Comparison of ENCODE assay signal across 14 cellular contexts in the genomic region with DNA sequence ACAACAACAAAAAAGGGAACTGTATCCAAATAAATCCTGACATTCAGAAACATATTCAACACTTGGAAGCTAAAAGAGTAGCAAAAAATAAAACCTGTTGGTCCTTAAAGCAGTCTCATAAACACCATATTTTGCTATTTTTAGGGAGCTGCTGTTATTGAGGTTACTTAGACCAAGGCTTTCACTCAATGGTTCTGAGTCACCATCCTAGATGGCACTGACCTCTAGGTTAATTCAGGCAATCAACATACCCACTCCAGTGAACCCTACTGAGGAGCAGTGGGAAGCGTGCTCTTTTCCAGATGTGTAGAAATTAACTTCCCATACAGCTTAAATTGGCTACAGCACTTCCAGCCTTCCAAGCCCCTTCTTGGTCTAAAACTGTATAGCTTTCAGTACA. TPM values are rescaled to one million over a fixed set of nuclear protein-coding genes. Genes with fewer than 3 reads are reported as not detected.
DNase-seq lines count a peak whose midpoint lies in the region; ATAC-seq, FAIRE-seq and TF ChIP-seq lines count a peak whose summit lies in the region.
"Had no signal": no experiment of that assay in that cellular context is flagged by ENCODE, and none has a peak within 500 bp of the region (broad histone marks: within the 10 kb centered on the region; RNA-seq: fewer than 3 reads in every experiment).

No MANE protein-coding gene starts in this region.

- H4K20me1 ChIP-seq in GM12878 (ENCODE audit: control insufficient read depth, insufficient read depth), result no peaks in the 10 kb centered on the region

- FAIRE-seq in GM12878 (lab: Jason Lieb, UNC) (no peak), islet of Langerhans (lab: Jason Lieb, UNC) (peak; percentile 70)

- no peak for TF ChIP-seq EP300 in GM12878 (IDR thresholded peaks at IDR 0.05; ENCODE audit: borderline replicate concordance in 1 of 2, control insufficient read depth in 1 of 2, low read depth in 2 of 2, low read length in 2 of 2)

- in situ Hi-C loops in GM12878 (cut with MboI), result no loop called here

- TF ChIP-seq CTCF in HEK293 (tag by site-specific recombination; IDR thresholded peaks at IDR 0.05) (no peak), GM12878 (IDR thresholded peaks at IDR 0.05 in 2 of 3, conservative IDR thresholded peaks at IDR 0.05 in 1 of 3; ENCODE audit: control insufficient read depth in 2 of 3, extremely low read depth in 1 of 3, insufficient read depth in 1 of 3, low read depth in 3 of 3, low read length in 3 of 3) (no peak)

- CTCF ChIA-PET in HEK293 (lab: Yijun Ruan, JAX), result interaction anchor here (1.2 to 2.1 kb wide), 2 partner anchors 9 to 49 kb away, joined by 3 to 10 read pairs; no protein-coding TSS in a partner anchor
- CTCF ChIA-PET in GM12878 (lab: Yijun Ruan, JAX), result interaction anchor here (0.9 to 3.3 kb wide), 5 partner anchors 9 to 342 kb away, joined by 3 to 16 read pairs (median 4); no protein-coding TSS in a partner anchor

- SMC1A ChIA-PET in GM12878 (lab: Charles Lee; ENCODE audit: uncharacterized antibody, unreplicated experiment), result interaction anchor here (0.9 to 4.1 kb wide), 14 partner anchors 9 to 269 kb away, joined by 3 to 38 read pairs (median 4); no protein-coding TSS in a partner anchor

- TF ChIP-seq RAD21 in GM12878 (IDR thresholded peaks at IDR 0.05; ENCODE audit: insufficient read depth, low read depth, low read length), result no peak

- no peak for DNase-seq in GM12878 (ENCODE audit: low read depth, low spot score)
- no peak for DNase-seq in NCI-H146 treated with DMSO at 0.1 percent for 48 hours (lab: John Stamatoyannopoulos, UW; ENCODE audit: unreplicated experiment)
- DNase-seq in NCI-H146 (lab: John Stamatoyannopoulos, UW), result no peak
- DNase-seq in GM19240 (ENCODE audit: insufficient read length, low spot score), result no peak
- DNase-seq: activated CD4-positive, alpha-beta T cell treated with anti-CD3 and anti-CD28 coated beads, Interleukin-2, amount 10 ng/mL, durations not matched to agents 24 days and 14 days; activated effector memory CD4-positive, alpha-beta T cell treated with Interleukin-2 at 50 U/mL for 16 hours; Caco-2; NCI-H2171 treated with DMSO at 0.1 percent for 48 hours; T-helper 17 cell had no signal

- intact Hi-C loops in GM12878 (cut with micrococcal nuclease; ENCODE audit: unreplicated experiment), result no loop called here

- no peak for TF ChIP-seq POLR2A in GM12878 (IDR thresholded peaks at IDR 0.05; ENCODE audit: low read depth, low read length)

- H3K4me1 ChIP-seq in HEK293 (ENCODE audit: control insufficient read depth, insufficient read depth, low read length), result peaks cover 9% of the 10 kb centered on the region
- no peaks in the 10 kb centered on the region for H3K4me1 ChIP-seq in GM12878 (ENCODE audit: control insufficient read depth, insufficient read depth, low read length)
- H3K4me1 ChIP-seq in subcutaneous abdominal adipose tissue (ENCODE audit: control insufficient read depth in 5 of 5, insufficient read depth in 5 of 5, low read length in 5 of 5), result peaks cover 3 to 65% (median 61%) of the 10 kb centered on the region in 5 donors
- H3K4me1 ChIP-seq: Caco-2 had no signal

- no peaks in the 10 kb centered on the region for H3K79me2 ChIP-seq in GM12878 (ENCODE audit: control insufficient read depth, insufficient read depth, low read length)

- POLR2A ChIA-PET in HEK293 (lab: Yijun Ruan, JAX) (no interaction called here), GM12878 (lab: Charles Lee) (interaction anchor here (1.1 to 1.3 kb wide), 4 partner anchors 10 to 134 kb away, joined by 3 to 6 read pairs (median 3); no protein-coding TSS in a partner anchor)

- BruUV-seq in GM12878 (replicated peaks; lab: Mats Ljungman, UMichigan), result no TSS peak

- H3K9me3 ChIP-seq in HEK293 (ENCODE audit: control insufficient read depth, insufficient read depth, low read depth, low read length), result no peaks in the 10 kb centered on the region
- H3K9me3 ChIP-seq in GM12878 (replicated peaks; ENCODE audit: control insufficient read depth, insufficient read depth, low read length), result no peaks in the 10 kb centered on the region
- no peaks in the 10 kb centered on the region for H3K9me3 ChIP-seq in subcutaneous abdominal adipose tissue (ENCODE audit: control insufficient read depth in 5 of 5, low read length in 5 of 5)
- H3K9me3 ChIP-seq: Caco-2 had no signal

- ATAC-seq in GM12878 (peak; percentile 7; the same call in 1 of the 3 replicates), HG02884 (IDR thresholded peaks at IDR 0.05; ENCODE audit: unreplicated experiment) (no peak)
- ATAC-seq: T-helper 17 cell had no signal

- no peaks in the 10 kb centered on the region for H3K36me3 ChIP-seq in HEK293 (ENCODE audit: control insufficient read depth in 2 of 2, insufficient read depth in 1 of 2, low read length in 2 of 2)
- H3K36me3 ChIP-seq in GM12878 (ENCODE audit: control insufficient read depth in 2 of 2, insufficient read depth in 2 of 2, low read length in 1 of 2), result no peaks in the 10 kb centered on the region
- H3K36me3 ChIP-seq in subcutaneous abdominal adipose tissue (ENCODE audit: control insufficient read depth in 5 of 5, insufficient read depth in 5 of 5, low read length in 5 of 5), result no peaks in the 10 kb centered on the region

- H3K27ac ChIP-seq in HEK293 (ENCODE audit: extremely low read depth, low read depth, low read length), result no peak overlapping the region
- no peak overlapping the region for H3K27ac ChIP-seq in GM12878 (ENCODE audit: control insufficient read depth, insufficient read depth)
- H3K27ac ChIP-seq in subcutaneous abdominal adipose tissue (ENCODE audit: low read depth, low read length), result peak overlapping the region; percentile 19
- H3K27ac ChIP-seq: KMS-11 had no signal

- 29% methylated on average over 1 of the region's 1 CpG for WGBS in GM12878 (ENCODE audit: insufficient coverage, insufficient replicate concordance, low lambda C conversion rate, missing lambda C conversion rate)

- H3K9ac ChIP-seq in GM12878 (ENCODE audit: control insufficient read depth, insufficient read depth, low read length), result no peak overlapping the region
- no peak overlapping the region for H3K9ac ChIP-seq in subcutaneous abdominal adipose tissue (ENCODE audit: low read length in 5 of 5)
- H3K9ac ChIP-seq: KMS-11 had no signal

- RAD21 ChIA-PET in GM12878 (lab: Charles Lee; ENCODE audit: unreplicated experiment), result interaction anchor here (0.7 to 1.8 kb wide), 4 partner anchors 51 to 160 kb away, joined by 3 to 4 read pairs (median 4); no protein-coding TSS in a partner anchor

- H3K27me3 ChIP-seq in GM12878 (replicated peaks in 1 of 2; ENCODE audit: control insufficient read depth in 2 of 2, insufficient read depth in 2 of 2, low read length in 1 of 2) (peaks cover 3 to 4% of the 10 kb centered on the region in 2 experiments), subcutaneous abdominal adipose tissue (ENCODE audit: control insufficient read depth in 5 of 5, insufficient read depth in 4 of 5, low read length in 5 of 5) (no peaks in the 10 kb centered on the region)

- H3K4me2 ChIP-seq in GM12878 (ENCODE audit: control insufficient read depth, insufficient read depth), result no peak overlapping the region
- H3K4me2 ChIP-seq: KMS-11 had no signal

- H2AFZ ChIP-seq in GM12878 (ENCODE audit: control insufficient read depth, low read depth, low read length), result no peak overlapping the region

- H3K4me3 ChIP-seq in HEK293 (ENCODE audit: low read depth, low read length) (no peak overlapping the region), GM12878 (no peak overlapping the region), subcutaneous abdominal adipose tissue (ENCODE audit: low read depth in 1 of 5, low read length in 5 of 5) (peak overlapping the region in 1 of 5 donors; percentile 8)

TF ChIP-seq in HEK293, 187 proteins besides CTCF, POLR2A, EP300 and RAD21:
- no peak for TF ChIP-seq ZNF510 (tag by site-specific recombination; IDR thresholded peaks at IDR 0.05; ENCODE audit: insufficient replicate concordance)
- peak; percentile 29; the same call in 1 of the 2 replicates for TF ChIP-seq SCRT2 (tag by site-specific recombination; IDR thresholded peaks at IDR 0.05)
- no peak for TF ChIP-seq ZNF423 (tag by site-specific recombination; IDR thresholded peaks at IDR 0.05)
- peak; percentile 27 for TF ChIP-seq ZIC2 (tag by site-specific recombination; IDR thresholded peaks at IDR 0.05)
- peak; percentile 24; the same call in 1 of the 2 replicates for TF ChIP-seq FEZF1 (tag by site-specific recombination; IDR thresholded peaks at IDR 0.05)
- no peak for TF ChIP-seq ZNF221 (tag by site-specific recombination; IDR thresholded peaks at IDR 0.05; ENCODE audit: borderline replicate concordance)

TF ChIP-seq in GM12878, 131 proteins besides CTCF, POLR2A, EP300 and RAD21 (continues in another document):
- TF ChIP-seq JUNB (IDR thresholded peaks at IDR 0.05), result no peak

RNA-seq across cellular contexts. Expression of a gene that starts 5.2 kb away (rescaled TPM):
- 53.9 and 71.0 TPM in 2 replicates for total RNA-seq in GM12878 (2013; cell fraction: nucleolus; rRNA removed)
- total RNA-seq in GM12878 (2014; rRNA removed) (0.16 and 0.40 TPM in 2 replicates), GM12878 (2014; rRNA removed; fragmentation: Illumina TruSeq; extraction: Trizol) (0.31 and 0.37 TPM in 2 replicates), GM12878 (2021) (1.0 and 1.1 TPM in 2 replicates)
- polyA plus RNA-seq in GM12878 (2011; ENCODE audit: low read depth), result 0.05 TPM
- polyA plus RNA-seq in GM12878 (2011; rRNA removed) (47.2 and 61.4 TPM in 2 replicates), GM12878 (2014; fragmentation: Illumina TruSeq; extraction: Trizol) (1.1 and 1.3 TPM in 2 replicates), GM12878 (2014; fragmentation: Nextera tagmentation; extraction: Ambion mirVana) (under 1 TPM; 0.15 to 0.50 TPM), GM12878 (2014; rRNA removed) (0.41 and 1.0 TPM in 2 replicates), GM12878 (2016; fragmentation: Nextera tagmentation; extraction: Ambion mirVana) (under 1 TPM; 0.32 to 0.48 TPM)
- 14.2 and 18.8 TPM in 2 replicates for polyA plus RNA-seq in GM12878 (2011; cell fraction: cytosol; rRNA removed)
- polyA plus RNA-seq in GM12878 (2011; cell fraction: nucleus; rRNA removed), result 81.8 and 82.7 TPM in 2 replicates
- polyA plus RNA-seq in GM12878 (2012), result 0.04 TPM in 2 replicates
- 37.2 and 134 TPM in 2 replicates for polyA minus RNA-seq in GM12878 (2011; rRNA and poly(A)+ RNA removed)
- polyA minus RNA-seq in GM12878 (2011; cell fraction: cytosol; rRNA and poly(A)+ RNA removed), result 16.3 and 19.9 TPM in 2 replicates
- polyA minus RNA-seq in GM12878 (2011; cell fraction: nucleus; rRNA and poly(A)+ RNA removed), result 17.2 and 28.0 TPM in 2 replicates
